In genomic region chr2:5175231-5175630, GRCh38 we compare ENCODE assay signal across 16 cellular contexts.
A peak's percentile ranks its signal among the peaks of the same experiment; 100 is the strongest.
DNase-seq lines count a peak whose midpoint lies in the region; ATAC-seq and TF ChIP-seq lines count a peak whose summit lies in the region.
"Had no signal": no experiment of that assay in that cellular context is flagged by ENCODE, and none has a peak within 500 bp of the region (broad histone marks: within the 10 kb centered on the region; RNA-seq: fewer than 3 reads in every experiment).

No MANE protein-coding gene starts in this region.

- H3K27me3 ChIP-seq in BLaER1 treated with 17β-estradiol and CSF1 and Interleukin-3, amounts not matched to agents 10 nM and 100 nM = no peaks in the 10 kb centered on the region
- no peaks in the 10 kb centered on the region for H3K27me3 ChIP-seq in gastrocnemius medialis

- in situ Hi-C loops in gastrocnemius medialis (cut with MboI; ENCODE audit: low sequenced_read_pairs in 4 of 4) = no loop called here

- TF ChIP-seq POLR2A in gastrocnemius medialis (IDR thresholded peaks at IDR 0.05) = no peak

- H3K4me3 ChIP-seq in BLaER1 treated with 17β-estradiol and CSF1 and Interleukin-3, amounts not matched to agents 10 nM and 100 nM = no peak overlapping the region
- H3K4me3 ChIP-seq in gastrocnemius medialis = no peak overlapping the region
- H3K4me3 ChIP-seq: GM23248, HAP-1 had no signal

- H3K4me1 Mint-ChIP-seq in activated CD4-positive, alpha-beta T cell treated with anti-CD3 and anti-CD28 coated beads for 36 hours = no peaks in the 10 kb centered on the region
- H3K4me1 Mint-ChIP-seq in natural killer cell treated with Interleukin-12 subunit alpha and Interleukin-12 subunit beta and Interleukin-15 and Interleukin-18, amount 100 ng/mL, for 72 hours (ENCODE audit: low read depth in 2 of 2) = no peaks in the 10 kb centered on the region
- H3K4me1 Mint-ChIP-seq: CD4-positive, CD25-positive, alpha-beta regulatory T cell; CD8-positive, alpha-beta memory T cell had no signal

- CTCF ChIA-PET in activated CD4-positive, alpha-beta T cell treated with anti-CD3 and anti-CD28 coated beads for 36 hours (lab: Charles Lee) = interaction anchor here (0.6 kb wide), 1 partner anchor 123 kb away, joined by 3 read pairs; no protein-coding TSS in a partner anchor

- H3K4me1 ChIP-seq in BLaER1 treated with 17β-estradiol and CSF1 and Interleukin-3, amounts not matched to agents 10 nM and 100 nM = peaks cover 12 to 24% (median 19%) of the 10 kb centered on the region in 10 experiments; a peak in 19 of 20 replicates
- H3K4me1 ChIP-seq in gastrocnemius medialis = peaks cover 0 to 21% of the 10 kb centered on the region in 2 donors
- H3K4me1 ChIP-seq: Caco-2, HAP-1 had no signal

- ATAC-seq in gastrocnemius medialis (peak; percentile 69 to 85), Right ventricle myocardium inferior (no peak)
- ATAC-seq in activated CD4-positive, alpha-beta T cell treated with anti-CD3 and anti-CD28 coated beads for 36 hours = no peak
- no peak for ATAC-seq in natural killer cell treated with Interleukin-12 subunit alpha and Interleukin-12 subunit beta and Interleukin-15 and Interleukin-18, amount 100 ng/mL, for 72 hours

- no peak for TF ChIP-seq CTCF in gastrocnemius medialis (IDR thresholded peaks at IDR 0.05 in 4 of 5, conservative IDR thresholded peaks at IDR 0.05 in 1 of 5)

- H4K20me1 ChIP-seq in BLaER1 treated with 17β-estradiol and CSF1 and Interleukin-3, amounts not matched to agents 10 nM and 100 nM = no peaks in the 10 kb centered on the region

- peaks cover 6% of the 10 kb centered on the region for H3K9me3 Mint-ChIP-seq in activated CD4-positive, alpha-beta T cell treated with anti-CD3 and anti-CD28 coated beads for 36 hours (ENCODE audit: low read depth)
- peaks cover 8% of the 10 kb centered on the region for H3K9me3 Mint-ChIP-seq in natural killer cell treated with Interleukin-12 subunit alpha and Interleukin-12 subunit beta and Interleukin-15 and Interleukin-18, amount 100 ng/mL, for 72 hours

- no peak overlapping the region for H3K9ac ChIP-seq in BLaER1 treated with 17β-estradiol and CSF1 and Interleukin-3, amounts not matched to agents 10 nM and 100 nM
- H3K9ac ChIP-seq: GM23248 had no signal

- no peaks in the 10 kb centered on the region for H3K27me3 Mint-ChIP-seq in activated CD4-positive, alpha-beta T cell treated with anti-CD3 and anti-CD28 coated beads for 36 hours
- H3K27me3 Mint-ChIP-seq in natural killer cell treated with Interleukin-12 subunit alpha and Interleukin-12 subunit beta and Interleukin-15 and Interleukin-18, amount 100 ng/mL, for 72 hours = no peaks in the 10 kb centered on the region
- H3K27me3 Mint-ChIP-seq: CD4-positive, CD25-positive, alpha-beta regulatory T cell; CD8-positive, alpha-beta memory T cell had no signal

- intact Hi-C loops in gastrocnemius medialis (cut with DNase I; ENCODE audit: low total_unique reads) (no loop called here), Right ventricle myocardium inferior (cut with DNase I) (no loop called here)
- intact Hi-C loops in activated CD4-positive, alpha-beta T cell treated with anti-CD3 and anti-CD28 coated beads for 36 hours (cut with DNase I, micrococcal nuclease) = no loop called here

- H3K4me2 ChIP-seq in BLaER1 treated with 17β-estradiol and CSF1 and Interleukin-3, amounts not matched to agents 10 nM and 100 nM = peak overlapping the region in 8 of 11 experiments; percentile 16 to 64 (median 46); a peak in 12 of 22 replicates

- H3K27ac Mint-ChIP-seq in activated CD4-positive, alpha-beta T cell treated with anti-CD3 and anti-CD28 coated beads for 36 hours = no peak overlapping the region
- no peak overlapping the region for H3K27ac Mint-ChIP-seq in natural killer cell treated with Interleukin-12 subunit alpha and Interleukin-12 subunit beta and Interleukin-15 and Interleukin-18, amount 100 ng/mL, for 72 hours
- H3K27ac Mint-ChIP-seq: CD4-positive, CD25-positive, alpha-beta regulatory T cell; CD8-positive, alpha-beta memory T cell had no signal

- H3K36me3 ChIP-seq in BLaER1 treated with 17β-estradiol and CSF1 and Interleukin-3, amounts not matched to agents 10 nM and 100 nM = no peaks in the 10 kb centered on the region
- no peaks in the 10 kb centered on the region for H3K36me3 ChIP-seq in gastrocnemius medialis
- H3K36me3 ChIP-seq: HAP-1 had no signal

- POLR2A ChIA-PET in activated CD4-positive, alpha-beta T cell treated with anti-CD3 and anti-CD28 coated beads for 36 hours (lab: Charles Lee) = no interaction called here

- H3K27ac ChIP-seq in BLaER1 treated with 17β-estradiol and CSF1 and Interleukin-3, amounts not matched to agents 10 nM and 100 nM = no peak overlapping the region
- peak overlapping the region in 2 of 4 donors; percentile 48 to 66 for H3K27ac ChIP-seq in gastrocnemius medialis
- H3K27ac ChIP-seq: GM23248 had no signal

- DNase-seq in NCI-H146 treated with DMSO at 0.1 percent for 48 hours (lab: John Stamatoyannopoulos, UW; ENCODE audit: unreplicated experiment) (peak; percentile 9), dermis blood vessel endothelial cell (peak; percentile 3), gastrocnemius medialis (no peak), NCI-H524 (lab: John Stamatoyannopoulos, UW) (no peak), Right ventricle myocardium inferior (ENCODE audit: missing footprints) (no peak)
- no peak for DNase-seq in activated CD4-positive, alpha-beta T cell treated with anti-CD3 and anti-CD28 coated beads for 36 hours
- no peak for DNase-seq in natural killer cell treated with Interleukin-12 subunit alpha and Interleukin-12 subunit beta and Interleukin-15 and Interleukin-18, amount 100 ng/mL, for 72 hours (ENCODE audit: low spot score)
- DNase-seq: 8988T; C1 segment of cervical spinal cord; Caco-2; CD4-positive, CD25-positive, alpha-beta regulatory T cell; CD8-positive, alpha-beta memory T cell; GM23248; IMR-90 had no signal

- no peak overlapping the region for H3K4me3 Mint-ChIP-seq in activated CD4-positive, alpha-beta T cell treated with anti-CD3 and anti-CD28 coated beads for 36 hours
- H3K4me3 Mint-ChIP-seq in natural killer cell treated with Interleukin-12 subunit alpha and Interleukin-12 subunit beta and Interleukin-15 and Interleukin-18, amount 100 ng/mL, for 72 hours = no peak overlapping the region
- H3K4me3 Mint-ChIP-seq: CD4-positive, CD25-positive, alpha-beta regulatory T cell; CD8-positive, alpha-beta memory T cell had no signal

- peaks cover 0 to 8% (median 0%) of the 10 kb centered on the region in 11 experiments; a peak in 1 of 22 replicates for H3K9me3 ChIP-seq in BLaER1 treated with 17β-estradiol and CSF1 and Interleukin-3, amounts not matched to agents 10 nM and 100 nM (replicated peaks in 1 of 11)
- no peaks in the 10 kb centered on the region for H3K9me3 ChIP-seq in gastrocnemius medialis
- H3K9me3 ChIP-seq: Caco-2, HAP-1 had no signal

- no peaks in the 10 kb centered on the region for H3K36me3 Mint-ChIP-seq in activated CD4-positive, alpha-beta T cell treated with anti-CD3 and anti-CD28 coated beads for 36 hours (ENCODE audit: low read depth)
- no peaks in the 10 kb centered on the region for H3K36me3 Mint-ChIP-seq in natural killer cell treated with Interleukin-12 subunit alpha and Interleukin-12 subunit beta and Interleukin-15 and Interleukin-18, amount 100 ng/mL, for 72 hours
- H3K36me3 Mint-ChIP-seq: CD4-positive, CD25-positive, alpha-beta regulatory T cell; CD8-positive, alpha-beta memory T cell had no signal

Comparison
In these comparisons a context has a peak if more than half of its experiments do, and no peak if none do; other contexts are left out.
1. DNase-seq: peak in NCI-H146 treated with DMSO at 0.1 percent for 48 hours (single experiment) and dermis blood vessel endothelial cell (single experiment); none in gastrocnemius medialis (0 of 2), NCI-H524 (0 of 2), Right ventricle myocardium inferior (single experiment), activated CD4-positive, alpha-beta T cell treated with anti-CD3 and anti-CD28 coated beads for 36 hours (single experiment) and natural killer cell treated with Interleukin-12 subunit alpha and Interleukin-12 subunit beta and Interleukin-15 and Interleukin-18, amount 100 ng/mL, for 72 hours (single experiment).
2. ATAC-seq: peak in gastrocnemius medialis (2 of 2); none in Right ventricle myocardium inferior (single experiment), activated CD4-positive, alpha-beta T cell treated with anti-CD3 and anti-CD28 coated beads for 36 hours (single experiment) and natural killer cell treated with Interleukin-12 subunit alpha and Interleukin-12 subunit beta and Interleukin-15 and Interleukin-18, amount 100 ng/mL, for 72 hours (0 of 2).